Comparison of ENCODE assay signal across 8 cellular contexts in the genomic region with DNA sequence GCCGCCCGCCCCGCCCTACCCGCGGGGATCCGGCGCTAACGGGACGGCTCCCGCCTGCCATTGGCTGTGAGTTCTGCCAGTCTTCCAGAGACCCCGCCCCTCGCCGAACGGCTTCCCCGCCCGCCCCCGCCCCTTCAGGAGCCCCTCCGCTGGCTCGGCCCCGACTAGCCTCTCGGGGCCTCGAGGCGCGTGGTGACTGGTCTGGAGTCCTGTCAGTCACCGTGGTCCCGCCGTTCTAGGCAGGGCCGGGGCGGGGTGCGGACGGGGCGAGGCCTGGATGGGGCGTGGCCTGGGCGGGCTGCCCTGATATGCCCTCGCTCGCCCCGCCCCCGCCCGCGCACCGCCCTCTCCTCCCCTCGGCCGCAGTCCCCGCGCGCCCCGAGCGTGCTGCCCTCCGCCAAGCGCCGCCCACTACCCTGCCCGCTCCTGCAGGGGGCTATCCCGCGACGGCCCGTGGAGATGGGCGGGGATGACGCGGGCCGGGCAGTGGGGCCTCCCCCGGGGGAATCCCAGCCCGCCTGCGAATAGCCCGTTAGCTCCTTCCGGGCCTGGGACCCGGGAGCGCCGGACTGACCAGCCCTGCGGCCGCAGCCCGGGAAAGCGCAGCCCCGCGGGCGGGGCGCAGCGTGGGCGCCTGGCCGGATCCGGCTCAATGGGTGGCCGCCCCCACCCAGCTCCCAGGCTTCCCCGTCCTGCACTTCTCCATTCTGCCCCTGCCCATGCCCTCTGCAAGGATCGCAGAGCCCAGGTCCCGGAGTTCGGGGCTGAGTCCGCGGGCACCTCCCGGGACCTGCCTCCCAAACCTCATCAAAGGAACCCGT. TPM values are rescaled to one million over a fixed set of nuclear protein-coding genes. Genes with fewer than 3 reads are reported as not detected.
DNase-seq lines count a peak whose midpoint lies in the region; ATAC-seq and TF ChIP-seq lines count a peak whose summit lies in the region.

No MANE protein-coding gene starts in this region.

- intact Hi-C loops in colonic mucosa (cut with DNase I), result no loop called here

- ATAC-seq in GM19351 (IDR thresholded peaks at IDR 0.05; ENCODE audit: unreplicated experiment) (peak; percentile 91), HG03469 (IDR thresholded peaks at IDR 0.05; ENCODE audit: unreplicated experiment) (peak; percentile 84), left lobe of liver (peak; percentile 92)

- no peak for TF ChIP-seq CTCF in colonic mucosa (IDR thresholded peaks at IDR 0.05)

- peaks cover 49 to 73% (median 65%) of the 10 kb centered on the region in 10 experiments for H3K4me1 ChIP-seq in BLaER1 treated with 17β-estradiol and CSF1 and Interleukin-3, amounts not matched to agents 10 nM and 100 nM
- H3K4me1 ChIP-seq in colonic mucosa, result no peaks in the 10 kb centered on the region

- DNase-seq in NCI-H524 treated with DMSO at 0.1 percent for 48 hours (lab: John Stamatoyannopoulos, UW) (peak; percentile 95), colonic mucosa (peak; percentile 100), left lobe of liver (ENCODE audit: low spot score) (peak; percentile 100)
- peak; percentile 99 for DNase-seq in activated CD4-positive, alpha-beta T cell treated with anti-CD3 and anti-CD28 coated beads for 48 hours
- peak; percentile 99 for DNase-seq in stimulated activated CD4-positive, alpha-beta T cell treated with anti-CD3 and anti-CD28 coated beads, Interleukin-1b, Interleukin-23, amount 100 ng/mL, for 48 hours

- no peaks in the 10 kb centered on the region for H3K9me3 ChIP-seq in BLaER1 treated with 17β-estradiol and CSF1 and Interleukin-3, amounts not matched to agents 10 nM and 100 nM (replicated peaks in 1 of 11)
- no peaks in the 10 kb centered on the region for H3K9me3 ChIP-seq in colonic mucosa

- H3K4me2 ChIP-seq in BLaER1 treated with 17β-estradiol and CSF1 and Interleukin-3, amounts not matched to agents 10 nM and 100 nM, result peak overlapping the region; percentile 88 to 100 (median 98)

- H4K20me1 ChIP-seq in BLaER1 treated with 17β-estradiol and CSF1 and Interleukin-3, amounts not matched to agents 10 nM and 100 nM, result peaks cover 0 to 8% (median 0%) of the 10 kb centered on the region in 11 experiments; a peak in 3 of 22 replicates

- peak overlapping the region; percentile 56 to 89 (median 82); a peak in 21 of 22 replicates for H3K27ac ChIP-seq in BLaER1 treated with 17β-estradiol and CSF1 and Interleukin-3, amounts not matched to agents 10 nM and 100 nM
- H3K27ac ChIP-seq in colonic mucosa, result peak overlapping the region; percentile 86

- H3K9ac ChIP-seq in BLaER1 treated with 17β-estradiol and CSF1 and Interleukin-3, amounts not matched to agents 10 nM and 100 nM, result peak overlapping the region; percentile 85 to 90 (median 89)
- H3K9ac ChIP-seq in colonic mucosa (ENCODE audit: low read depth in 2 of 2, low read length in 2 of 2), result peak overlapping the region; percentile 72 to 78

- H3K36me3 ChIP-seq in BLaER1 treated with 17β-estradiol and CSF1 and Interleukin-3, amounts not matched to agents 10 nM and 100 nM, result no peaks in the 10 kb centered on the region
- H3K36me3 ChIP-seq in colonic mucosa, result no peaks in the 10 kb centered on the region

- peak overlapping the region; percentile 84 to 100 (median 98) for H3K4me3 ChIP-seq in BLaER1 treated with 17β-estradiol and CSF1 and Interleukin-3, amounts not matched to agents 10 nM and 100 nM
- peak overlapping the region; percentile 96 for H3K4me3 ChIP-seq in colonic mucosa

- H3K27me3 ChIP-seq in BLaER1 treated with 17β-estradiol and CSF1 and Interleukin-3, amounts not matched to agents 10 nM and 100 nM, result no peaks in the 10 kb centered on the region
- H3K27me3 ChIP-seq in colonic mucosa, result no peaks in the 10 kb centered on the region

RNA-seq across cellular contexts. Expression of a gene that starts 0.4 kb away (rescaled TPM):
- total RNA-seq in colonic mucosa (1 to 10 TPM; 4.8 to 5.5 TPM), left lobe of liver (20.3 TPM)

RNA-seq across cellular contexts. Expression of a gene that starts 32.8 kb away (rescaled TPM):
- total RNA-seq in colonic mucosa (under 1 TPM; 0.82 to 0.91 TPM), left lobe of liver (not detected)

Comparison
In these comparisons a context has a peak if more than half of its experiments do, and no peak if none do; other contexts are left out.
1. Peak in every context shown above with its lines: DNase-seq, ATAC-seq, H3K4me3 ChIP-seq and H3K27ac ChIP-seq.